Comparison of ENCODE assay signal across 19 cellular contexts in genomic region chr17:64091571-64091970, GRCh38. TPM values are rescaled to one million over a fixed set of nuclear protein-coding genes. Genes with fewer than 3 reads are reported as not detected.
DNase-seq lines count a peak whose midpoint lies in the region; ATAC-seq and TF ChIP-seq lines count a peak whose summit lies in the region.
"Had no signal": no experiment of that assay in that cellular context is flagged by ENCODE, and none has a peak within 500 bp of the region (broad histone marks: within the 10 kb centered on the region; RNA-seq: fewer than 3 reads in every experiment).

No MANE protein-coding gene starts in this region.

- ATAC-seq in CD8-positive, alpha-beta T cell: no peak
- ATAC-seq in T-cell (replicated peaks in 1 of 4): no peak

- H3K9me3 Mint-ChIP-seq in T-helper 2 cell treated with Interferon-gamma antibody and Interleukin-4, amounts not matched to agents 5 μg/mL and 100 μg/mL, for 36 hours: no peaks in the 10 kb centered on the region
- H3K9me3 Mint-ChIP-seq in CD8-positive, alpha-beta T cell: no peaks in the 10 kb centered on the region
- H3K9me3 Mint-ChIP-seq in T-cell (no peaks in the 10 kb centered on the region), endothelial cell (ENCODE audit: unreplicated experiment) (no peaks in the 10 kb centered on the region), Calu3 (ENCODE audit: low read depth, unreplicated experiment) (no peaks in the 10 kb centered on the region)
- H3K9me3 Mint-ChIP-seq: IgD-negative memory B cell, mesothelial cell of epicardium had no signal

- H3K36me3 Mint-ChIP-seq in T-helper 2 cell treated with Interferon-gamma antibody and Interleukin-4, amounts not matched to agents 5 μg/mL and 100 μg/mL, for 36 hours (ENCODE audit: low read depth): peaks cover 66% of the 10 kb centered on the region
- peaks cover 37% of the 10 kb centered on the region for H3K36me3 Mint-ChIP-seq in CD8-positive, alpha-beta T cell
- peaks cover 52% of the 10 kb centered on the region for H3K36me3 Mint-ChIP-seq in T-cell
- H3K36me3 Mint-ChIP-seq in endothelial cell (ENCODE audit: low read depth, unreplicated experiment): peaks cover 17% of the 10 kb centered on the region
- peaks cover 11% of the 10 kb centered on the region for H3K36me3 Mint-ChIP-seq in Calu3 (ENCODE audit: insufficient read depth, unreplicated experiment)

- peak overlapping the region; percentile 94 for H3K27ac Mint-ChIP-seq in T-helper 2 cell treated with Interferon-gamma antibody and Interleukin-4, amounts not matched to agents 5 μg/mL and 100 μg/mL, for 36 hours
- peak overlapping the region; percentile 87 for H3K27ac Mint-ChIP-seq in CD8-positive, alpha-beta T cell
- peak overlapping the region; percentile 92 to 96 for H3K27ac Mint-ChIP-seq in T-cell
- H3K27ac Mint-ChIP-seq in endothelial cell (ENCODE audit: unreplicated experiment): peak overlapping the region; percentile 32
- no peak overlapping the region for H3K27ac Mint-ChIP-seq in Calu3 (ENCODE audit: unreplicated experiment)
- H3K27ac Mint-ChIP-seq: mesothelial cell of epicardium had no signal

- no peak overlapping the region for H3K4me3 ChIP-seq in CD8-positive, alpha-beta T cell (ENCODE audit: low read depth, low read length)
- H3K4me3 ChIP-seq: BLaER1, transverse colon had no signal

- POLR2A ChIA-PET in CD8-positive, alpha-beta T cell (lab: Charles Lee): interaction anchor here (0.8 kb wide), 1 partner anchor 8 kb away, joined by 3 read pairs; no protein-coding TSS in a partner anchor
- POLR2A ChIA-PET in T-cell (lab: Charles Lee): interaction anchor here in 1 of 2 donors (0.6 kb wide), 1 partner anchor 20 kb away, joined by 6 read pairs; no protein-coding TSS in a partner anchor

- intact Hi-C loops in CD8-positive, alpha-beta T cell (cut with DNase I, micrococcal nuclease): no loop called here
- intact Hi-C loops in Calu3 (cut with micrococcal nuclease; ENCODE audit: unreplicated experiment): no loop called here

- TF ChIP-seq CTCF in CD8-positive, alpha-beta T cell (IDR thresholded peaks at IDR 0.05): no peak
- TF ChIP-seq CTCF in endothelial cell (IDR thresholded peaks at IDR 0.05; ENCODE audit: unreplicated experiment) (no peak), Calu3 (IDR thresholded peaks at IDR 0.05; ENCODE audit: unreplicated experiment) (no peak)

- no peak overlapping the region for H3K27ac ChIP-seq in CD8-positive, alpha-beta T cell (ENCODE audit: low read depth, low read length)
- H3K27ac ChIP-seq: BLaER1 had no signal

- peak overlapping the region; percentile 77 for H3K4me3 Mint-ChIP-seq in T-helper 2 cell treated with Interferon-gamma antibody and Interleukin-4, amounts not matched to agents 5 μg/mL and 100 μg/mL, for 36 hours
- H3K4me3 Mint-ChIP-seq in CD8-positive, alpha-beta T cell: peak overlapping the region; percentile 23
- peak overlapping the region in 1 of 3 donors; percentile 11 for H3K4me3 Mint-ChIP-seq in T-cell
- peak overlapping the region; percentile 23 for H3K4me3 Mint-ChIP-seq in endothelial cell (ENCODE audit: unreplicated experiment)
- H3K4me3 Mint-ChIP-seq in Calu3 (ENCODE audit: low read depth, unreplicated experiment): no peak overlapping the region
- H3K4me3 Mint-ChIP-seq: mesothelial cell of epicardium had no signal

- no peaks in the 10 kb centered on the region for H3K27me3 ChIP-seq in CD8-positive, alpha-beta T cell (ENCODE audit: insufficient read depth, low read length)
- H3K27me3 ChIP-seq: BLaER1, transverse colon had no signal

- no TSS peak for BruUV-seq in Calu3 (replicated peaks; lab: Mats Ljungman, UMichigan)

- peaks cover 76% of the 10 kb centered on the region for H3K4me1 Mint-ChIP-seq in T-helper 2 cell treated with Interferon-gamma antibody and Interleukin-4, amounts not matched to agents 5 μg/mL and 100 μg/mL, for 36 hours (ENCODE audit: low read depth)
- H3K4me1 Mint-ChIP-seq in CD8-positive, alpha-beta T cell (ENCODE audit: low read depth): peaks cover 67% of the 10 kb centered on the region
- H3K4me1 Mint-ChIP-seq in T-cell: peaks cover 69 to 88% (median 71%) of the 10 kb centered on the region in 3 donors
- peaks cover 26% of the 10 kb centered on the region for H3K4me1 Mint-ChIP-seq in endothelial cell (ENCODE audit: unreplicated experiment)
- H3K4me1 Mint-ChIP-seq in Calu3 (ENCODE audit: low read depth, unreplicated experiment): peaks cover 28% of the 10 kb centered on the region

- H3K36me3 ChIP-seq in CD8-positive, alpha-beta T cell (ENCODE audit: insufficient read depth, low read length): no peaks in the 10 kb centered on the region
- H3K36me3 ChIP-seq: transverse colon had no signal

- CTCF ChIA-PET in CD8-positive, alpha-beta T cell (lab: Charles Lee): interaction anchor here (1.0 kb wide), 2 partner anchors 28 to 42 kb away, joined by 3 read pairs; no protein-coding TSS in a partner anchor
- CTCF ChIA-PET in T-cell (lab: Charles Lee): no interaction called here
- CTCF ChIA-PET in Calu3 (lab: Charles Lee): no interaction called here

- H3K4me1 ChIP-seq in CD8-positive, alpha-beta T cell (ENCODE audit: insufficient read depth, low read length): peaks cover 6% of the 10 kb centered on the region

- no peaks in the 10 kb centered on the region for H3K9me3 ChIP-seq in CD8-positive, alpha-beta T cell (ENCODE audit: low read length)
- H3K9me3 ChIP-seq: transverse colon had no signal

- no peak for DNase-seq in T-helper 2 cell treated with Interferon-gamma antibody and Interleukin-4, amounts not matched to agents 5 μg/mL and 100 μg/mL, for 36 hours (ENCODE audit: low spot score)
- DNase-seq in T-helper 2 cell: no peak
- no peak for DNase-seq in CD8-positive, alpha-beta T cell
- no peak for DNase-seq in T-cell
- no peak for DNase-seq in endothelial cell (ENCODE audit: low spot score)
- no peak for DNase-seq in amniotic stem cell (lab: John Stamatoyannopoulos, UW)
- DNase-seq in Calu3: no peak
- DNase-seq in D341Med (ENCODE audit: low spot score): no peak
- DNase-seq: 8988T; central memory CD4-positive, alpha-beta T cell; DMS79; NCI-H1048; NCI-H69; occipital lobe; stimulated activated CD8-positive, alpha-beta memory T cell treated with anti-CD3 and anti-CD28 coated beads, Interleukin-4, amount 100 ng/mL, for 48 hours; transverse colon had no signal

- H3K27me3 Mint-ChIP-seq in T-helper 2 cell treated with Interferon-gamma antibody and Interleukin-4, amounts not matched to agents 5 μg/mL and 100 μg/mL, for 36 hours (ENCODE audit: low read depth): no peaks in the 10 kb centered on the region
- no peaks in the 10 kb centered on the region for H3K27me3 Mint-ChIP-seq in CD8-positive, alpha-beta T cell (ENCODE audit: low read depth)
- no peaks in the 10 kb centered on the region for H3K27me3 Mint-ChIP-seq in T-cell
- peaks cover 9% of the 10 kb centered on the region for H3K27me3 Mint-ChIP-seq in endothelial cell (ENCODE audit: unreplicated experiment)
- no peaks in the 10 kb centered on the region for H3K27me3 Mint-ChIP-seq in Calu3 (ENCODE audit: unreplicated experiment)
- H3K27me3 Mint-ChIP-seq: IgD-negative memory B cell had no signal

RNA-seq across cellular contexts. Expression of gene ERN1, which starts 38.4 kb away (rescaled TPM):
- 10 to 100 TPM; 57.1 to 64.0 TPM for total RNA-seq in CD8-positive, alpha-beta T cell
- 100 to 1,000 TPM in 3 of 5 donors, 10 to 100 TPM in 2; 71.2 to 146 (median 112) TPM for total RNA-seq in T-cell
- 16.7 TPM for total RNA-seq in endothelial cell (ENCODE audit: unreplicated experiment)
- total RNA-seq in Calu3 (2022): 16.5 and 17.3 TPM in 2 replicates
